18 cellular contexts compared by ENCODE assay signal in genomic region chr2:11422491-11422865, GRCh38. TPM values are rescaled to one million over a fixed set of nuclear protein-coding genes. Genes with fewer than 3 reads are reported as not detected.
DNase-seq lines count a peak whose midpoint lies in the region; ATAC-seq and TF ChIP-seq lines count a peak whose summit lies in the region.
"Had no signal": no experiment of that assay in that cellular context is flagged by ENCODE, and none has a peak within 500 bp of the region (broad histone marks: within the 10 kb centered on the region; RNA-seq: fewer than 3 reads in every experiment).

No MANE protein-coding gene starts in this region.

- no peak for TF ChIP-seq CTCF in right atrium auricular region (IDR thresholded peaks at IDR 0.05)
- TF ChIP-seq CTCF in gastrocnemius medialis (IDR thresholded peaks at IDR 0.05 in 4 of 5, conservative IDR thresholded peaks at IDR 0.05 in 1 of 5): no peak
- TF ChIP-seq CTCF in suprapubic skin (IDR thresholded peaks at IDR 0.05): no peak

- H3K27me3 ChIP-seq in right atrium auricular region: no peaks in the 10 kb centered on the region
- no peaks in the 10 kb centered on the region for H3K27me3 ChIP-seq in adipocyte (replicated peaks; ENCODE audit: control insufficient read depth, insufficient read depth, low read length)
- no peaks in the 10 kb centered on the region for H3K27me3 ChIP-seq in gastrocnemius medialis
- no peaks in the 10 kb centered on the region for H3K27me3 ChIP-seq in suprapubic skin
- H3K27me3 ChIP-seq: BLaER1 had no signal

- H3K36me3 ChIP-seq in right atrium auricular region: no peaks in the 10 kb centered on the region
- H3K36me3 ChIP-seq in adipocyte (ENCODE audit: control insufficient read depth, insufficient read depth, low read length, severe bottlenecking): no peaks in the 10 kb centered on the region
- no peaks in the 10 kb centered on the region for H3K36me3 ChIP-seq in gastrocnemius medialis
- H3K36me3 ChIP-seq in suprapubic skin: no peaks in the 10 kb centered on the region
- H3K36me3 ChIP-seq: BLaER1 had no signal

- no peak for TF ChIP-seq POLR2A in gastrocnemius medialis (IDR thresholded peaks at IDR 0.05)
- no peak for TF ChIP-seq POLR2A in suprapubic skin (IDR thresholded peaks at IDR 0.05)

- peak overlapping the region; percentile 18 to 85 for H3K27ac ChIP-seq in right atrium auricular region
- peak overlapping the region; percentile 77 to 90 (median 83) for H3K27ac ChIP-seq in gastrocnemius medialis
- peak overlapping the region; percentile 27 for H3K27ac ChIP-seq in suprapubic skin
- H3K27ac ChIP-seq: BLaER1, HL-60 had no signal

- H3K4me3 ChIP-seq in right atrium auricular region: no peak overlapping the region
- peak overlapping the region; percentile 48 for H3K4me3 ChIP-seq in adipocyte (ENCODE audit: low read length)
- H3K4me3 ChIP-seq in gastrocnemius medialis: no peak overlapping the region
- no peak overlapping the region for H3K4me3 ChIP-seq in suprapubic skin
- H3K4me3 ChIP-seq: BLaER1 had no signal

- ATAC-seq in Right ventricle myocardium superior (ENCODE audit: poor library complexity) (no peak), gastrocnemius medialis (no peak)
- ATAC-seq: HCT116 had no signal

- H3K4me1 ChIP-seq in right atrium auricular region (peaks cover 0 to 15% of the 10 kb centered on the region in 2 donors), adipocyte (ENCODE audit: control insufficient read depth, insufficient read depth, low read length) (peaks cover 41% of the 10 kb centered on the region), gastrocnemius medialis (peaks cover 32 to 42% of the 10 kb centered on the region in 2 donors), suprapubic skin (peaks cover 4% of the 10 kb centered on the region)
- H3K4me1 ChIP-seq: BLaER1 had no signal

- DNase-seq in right atrium auricular region (ENCODE audit: low spot score) (no peak), Right ventricle myocardium superior (no peak), adipocyte (ENCODE audit: low read depth) (no peak), gastrocnemius medialis (no peak), suprapubic skin (ENCODE audit: low spot score in 2 of 2) (no peak), SIG-M5 treated with dmso at 0.1 percent for 504 hours (lab: John Stamatoyannopoulos, UW; ENCODE audit: unreplicated experiment) (no peak), DMS79 (lab: John Stamatoyannopoulos, UW) (no peak)
- DNase-seq: 8988T; CD4-positive, alpha-beta memory T cell; DMS153; DMS79 treated with DMSO at 0.1 percent for 48 hours; GF-D8; GOT3; H7; HFFc6 had no signal

- H3K9ac ChIP-seq in adipocyte (ENCODE audit: low read length): peak overlapping the region; percentile 81
- H3K9ac ChIP-seq: BLaER1 had no signal

- 84% methylated on average over 5 of the region's 5 CpGs for WGBS in suprapubic skin

- no peak for TF ChIP-seq EP300 in suprapubic skin (IDR thresholded peaks at IDR 0.05)

- in situ Hi-C loops in gastrocnemius medialis (cut with MboI; ENCODE audit: low sequenced_read_pairs in 4 of 4): loop anchor here in 2 of 4 donors (25.0 kb wide), 2 partner anchors 285 to 585 kb away; a partner anchor contains a TSS

- peaks cover 0 to 11% of the 10 kb centered on the region in 2 donors for H3K9me3 ChIP-seq in right atrium auricular region
- H3K9me3 ChIP-seq in adipocyte (ENCODE audit: control insufficient read depth, low read length): peaks cover 7% of the 10 kb centered on the region
- no peaks in the 10 kb centered on the region for H3K9me3 ChIP-seq in gastrocnemius medialis
- no peaks in the 10 kb centered on the region for H3K9me3 ChIP-seq in suprapubic skin

- intact Hi-C loops in Right ventricle myocardium superior (cut with DNase I): loop anchor here (10.0 kb wide), 1 partner anchor 288 kb away; a partner anchor contains a TSS
- intact Hi-C loops in gastrocnemius medialis (cut with DNase I; ENCODE audit: low total_unique reads): no loop called here

RNA-seq across cellular contexts. Expression of gene E2F6, which starts 43.5 kb away (rescaled TPM):
- total RNA-seq in right atrium auricular region (10 to 100 TPM; 19.1 to 20.2 TPM), Right ventricle myocardium superior (12.2 TPM), gastrocnemius medialis (10 to 100 TPM; 29.4 to 46.1 (median 36.2) TPM), suprapubic skin (10 to 100 TPM in 2 of 4 donors, 1 to 10 TPM in 2; 9.3 to 15.7 (median 10.3) TPM)

Comparison
In these comparisons a context has a peak if more than half of its experiments do, and no peak if none do; other contexts are left out.
1. H3K27ac ChIP-seq: peak in every context shown above with its lines; median percentile 83 in gastrocnemius medialis; 52 in right atrium auricular region; 27 in suprapubic skin.